29 cellular contexts compared by ENCODE assay signal in genomic region chr22:34481090-34481489, GRCh38.
"Had no signal": no experiment of that assay in that cellular context is flagged by ENCODE, and none has a peak within 500 bp of the region (broad histone marks: within the 10 kb centered on the region; RNA-seq: fewer than 3 reads in every experiment).

No MANE protein-coding gene starts in this region.

- H3K27ac ChIP-seq: stomach, suprapubic skin, testis, thoracic aorta, thyroid gland, tibial artery, tibial nerve, transverse colon, upper lobe of left lung, upper lobe of right lung, uterus, vagina had no signal

- H3K4me3 ChIP-seq: stomach, suprapubic skin, testis, thoracic aorta, thyroid gland, tibial artery, tibial nerve, transverse colon, upper lobe of left lung, upper lobe of right lung, uterus, vagina had no signal

- H3K27me3 ChIP-seq: suprapubic skin, testis, thyroid gland, tibial artery, tibial nerve, transverse colon, upper lobe of left lung, upper lobe of right lung, uterus, vagina had no signal

- H3K36me3 ChIP-seq: stomach, suprapubic skin, thoracic aorta, thyroid gland, tibial artery, tibial nerve, transverse colon, upper lobe of left lung, upper lobe of right lung, uterus, vagina had no signal

- DNase-seq: stimulated activated CD4-positive, alpha-beta T cell treated with anti-CD3 and anti-CD28 coated beads, Interleukin-2, amount 100 ng/mL, for 48 hours; stimulated activated CD4-positive, alpha-beta T cell treated with anti-CD3 and anti-CD28 coated beads, Interleukin-4, amount 100 ng/mL, for 1 hour; stimulated activated CD4-positive, alpha-beta T cell treated with anti-CD3 and anti-CD28 coated beads, Interleukin-4, amount 100 ng/mL, for 24 hours; stimulated activated CD4-positive, alpha-beta T cell treated with anti-CD3 and anti-CD28 coated beads, Interleukin-4, amount 100 ng/mL, for 4 hours; stimulated activated CD8-positive, alpha-beta memory T cell treated with anti-CD3 and anti-CD28 coated beads, Interleukin-4, amount 100 ng/mL, for 48 hours; stimulated activated naive B cell treated with anti-CD40 and anti-IgM and Interleukin-4, amounts not matched to agents 10 μg/mL and 1 μg/mL and 100 μg/mL, for 72 hours; stimulated activated naive CD4-positive, alpha-beta T cell; stimulated activated naive CD4-positive, alpha-beta T cell treated with Interleukin-2 at 50 U/mL for 16 hours; stimulated activated naive CD8-positive, alpha-beta T cell treated with anti-CD3 and anti-CD28 coated beads, Interleukin-15, amount 100 ng/mL, for 72 hours; stimulated activated naive CD8-positive, alpha-beta T cell treated with anti-CD3 and anti-CD28 coated beads, Interleukin-15, Interleukin-2, amounts not matched to agents 100 U/mL and 50 U/mL, for 24 hours; stomach; substantia nigra; testis; thyroid gland; tibial artery; transverse colon; trophoblast cell; upper lobe of left lung; upper lobe of right lung; uterus had no signal

- H3K4me1 ChIP-seq: stomach, suprapubic skin, testis, thyroid gland, tibial artery, tibial nerve, transverse colon, upper lobe of left lung, upper lobe of right lung, uterus, vagina had no signal

- H3K27ac Mint-ChIP-seq: stimulated activated effector memory CD8-positive, alpha-beta T cell treated with anti-CD3 and anti-CD28 coated beads, Interleukin-12 subunit alpha, Interleukin-12 subunit beta, amount 100 ng/mL, for 72 hours; stimulated activated memory B cell treated with anti-CD40 and anti-IgM and Interleukin-4, amounts not matched to agents 10 μg/mL and 1 μg/mL and 100 μg/mL, for 72 hours; stimulated activated naive B cell treated with anti-CD40 and anti-IgM and Interleukin-4, amounts not matched to agents 10 μg/mL and 1 μg/mL and 100 μg/mL, for 72 hours; stimulated activated naive CD8-positive, alpha-beta T cell treated with anti-CD3 and anti-CD28 coated beads, Interleukin-15, amount 100 ng/mL, for 72 hours; stimulated activated naive CD8-positive, alpha-beta T cell treated with anti-CD3 and anti-CD28 coated beads, Interleukin-15, Interleukin-2, amounts not matched to agents 100 ng/mL and 50 ng/mL, for 24 hours; type B pancreatic cell had no signal

- H3K36me3 Mint-ChIP-seq: stimulated activated effector memory CD8-positive, alpha-beta T cell treated with anti-CD3 and anti-CD28 coated beads, Interleukin-12 subunit alpha, Interleukin-12 subunit beta, amount 100 ng/mL, for 72 hours; stimulated activated memory B cell treated with anti-CD40 and anti-IgM and Interleukin-4, amounts not matched to agents 10 μg/mL and 1 μg/mL and 100 μg/mL, for 72 hours; stimulated activated naive B cell treated with anti-CD40 and anti-IgM and Interleukin-4, amounts not matched to agents 10 μg/mL and 1 μg/mL and 100 μg/mL, for 72 hours; type B pancreatic cell had no signal

- H3K4me1 Mint-ChIP-seq: stimulated activated effector memory CD8-positive, alpha-beta T cell treated with anti-CD3 and anti-CD28 coated beads, Interleukin-12 subunit alpha, Interleukin-12 subunit beta, amount 100 ng/mL, for 72 hours; stimulated activated memory B cell treated with anti-CD40 and anti-IgM and Interleukin-4, amounts not matched to agents 10 μg/mL and 1 μg/mL and 100 μg/mL, for 72 hours; stimulated activated naive B cell treated with anti-CD40 and anti-IgM and Interleukin-4, amounts not matched to agents 10 μg/mL and 1 μg/mL and 100 μg/mL, for 72 hours; stimulated activated naive CD8-positive, alpha-beta T cell treated with anti-CD3 and anti-CD28 coated beads, Interleukin-15, amount 100 ng/mL, for 72 hours had no signal

- ATAC-seq: stimulated activated effector memory CD8-positive, alpha-beta T cell treated with anti-CD3 and anti-CD28 coated beads, Interleukin-12 subunit alpha, Interleukin-12 subunit beta, amount 100 ng/mL, for 72 hours; stimulated activated memory B cell treated with anti-CD40 and anti-IgM and Interleukin-4, amounts not matched to agents 10 μg/mL and 1 μg/mL and 100 μg/mL, for 72 hours; stimulated activated naive B cell treated with anti-CD40 and anti-IgM and Interleukin-4, amounts not matched to agents 10 μg/mL and 1 μg/mL and 100 μg/mL, for 72 hours; stimulated activated naive CD8-positive, alpha-beta T cell treated with anti-CD3 and anti-CD28 coated beads, Interleukin-15, amount 100 ng/mL, for 72 hours; stimulated activated naive CD8-positive, alpha-beta T cell treated with anti-CD3 and anti-CD28 coated beads, Interleukin-15, Interleukin-2, amounts not matched to agents 100 U/mL and 50 U/mL, for 24 hours; upper lobe of right lung had no signal

- FAIRE-seq: urothelium cell line had no signal

- H3K9me3 ChIP-seq: testis, thyroid gland, uterus, vagina had no signal

- H3K27me3 Mint-ChIP-seq: stimulated activated memory B cell treated with anti-CD40 and anti-IgM and Interleukin-4, amounts not matched to agents 10 μg/mL and 1 μg/mL and 100 μg/mL, for 72 hours; stimulated activated naive B cell treated with anti-CD40 and anti-IgM and Interleukin-4, amounts not matched to agents 10 μg/mL and 1 μg/mL and 100 μg/mL, for 72 hours; stimulated activated naive CD8-positive, alpha-beta T cell treated with anti-CD3 and anti-CD28 coated beads, Interleukin-15, amount 100 ng/mL, for 72 hours; stimulated activated naive CD8-positive, alpha-beta T cell treated with anti-CD3 and anti-CD28 coated beads, Interleukin-15, Interleukin-2, amounts not matched to agents 100 ng/mL and 50 ng/mL, for 24 hours had no signal

- H3K4me3 Mint-ChIP-seq: stimulated activated effector memory CD8-positive, alpha-beta T cell treated with anti-CD3 and anti-CD28 coated beads, Interleukin-12 subunit alpha, Interleukin-12 subunit beta, amount 100 ng/mL, for 72 hours; stimulated activated memory B cell treated with anti-CD40 and anti-IgM and Interleukin-4, amounts not matched to agents 10 μg/mL and 1 μg/mL and 100 μg/mL, for 72 hours; stimulated activated naive B cell treated with anti-CD40 and anti-IgM and Interleukin-4, amounts not matched to agents 10 μg/mL and 1 μg/mL and 100 μg/mL, for 72 hours; stimulated activated naive CD8-positive, alpha-beta T cell treated with anti-CD3 and anti-CD28 coated beads, Interleukin-15, amount 100 ng/mL, for 72 hours; stimulated activated naive CD8-positive, alpha-beta T cell treated with anti-CD3 and anti-CD28 coated beads, Interleukin-15, Interleukin-2, amounts not matched to agents 100 ng/mL and 50 ng/mL, for 24 hours; type B pancreatic cell had no signal

- H3K9me3 Mint-ChIP-seq: stimulated activated memory B cell treated with anti-CD40 and anti-IgM and Interleukin-4, amounts not matched to agents 10 μg/mL and 1 μg/mL and 100 μg/mL, for 72 hours; type B pancreatic cell had no signal
